ENCODE assay signal across 18 cellular contexts in the genomic region with DNA sequence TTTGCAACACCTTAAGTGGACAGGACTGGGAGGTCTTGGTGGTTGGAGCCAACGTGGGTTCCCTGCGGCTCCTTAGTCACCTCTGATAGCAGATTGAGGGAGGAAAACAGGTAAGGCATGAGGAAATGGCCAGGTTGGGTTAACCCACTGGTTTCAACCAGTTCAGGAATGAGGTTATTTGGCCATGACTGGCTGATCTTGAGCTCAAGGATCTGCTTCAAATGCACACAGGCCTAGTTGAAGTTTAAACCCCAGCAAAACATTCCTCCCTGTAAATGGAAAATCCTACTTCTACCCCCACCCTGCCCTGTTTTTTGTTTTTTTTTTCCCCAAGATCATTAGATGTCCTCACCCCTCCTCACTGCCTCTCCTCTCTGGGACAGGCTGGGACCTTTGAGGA. TPM values are rescaled to one million over a fixed set of nuclear protein-coding genes. Genes with fewer than 3 reads are reported as not detected.
A peak's percentile ranks its signal among the peaks of the same experiment; 100 is the strongest.
DNase-seq lines count a peak whose midpoint lies in the region; ATAC-seq, FAIRE-seq and TF ChIP-seq lines count a peak whose summit lies in the region.
"Had no signal": no experiment of that assay in that cellular context is flagged by ENCODE, and none has a peak within 500 bp of the region (broad histone marks: within the 10 kb centered on the region; RNA-seq: fewer than 3 reads in every experiment).

No MANE protein-coding gene starts in this region.

- DNase-seq in activated CD4-positive, alpha-beta T cell treated with anti-CD3 and anti-CD28 coated beads, Interleukin-2, amount 10 ng/mL, durations not matched to agents 7 days and 5 days = no peak
- no peak for DNase-seq in activated CD4-positive, alpha-beta T cell treated with anti-CD3 and anti-CD28 coated beads for 4 hours
- DNase-seq in T-helper 17 cell (no peak), kidney epithelial cell (ENCODE audit: low read depth) (peak; percentile 44), neural crest cell (ENCODE audit: low read depth, low spot score) (no peak), AG08395 (ENCODE audit: low spot score) (no peak), ureter (ENCODE audit: low spot score) (no peak), GM19239 (ENCODE audit: insufficient read length, low spot score) (no peak)
- DNase-seq: 8988T; CD8-positive, alpha-beta memory T cell; DMS153; NCI-H1105; NCI-H1694; NCI-H2227 treated with DMSO at 0.1 percent for 48 hours; NCI-H524 had no signal

- peaks cover 2% of the 10 kb centered on the region for H3K36me3 Mint-ChIP-seq in activated CD4-positive, alpha-beta T cell treated with anti-CD3 and anti-CD28 coated beads, Interleukin-2, amount 10 ng/mL, durations not matched to agents 7 days and 5 days (ENCODE audit: low read depth)
- H3K36me3 Mint-ChIP-seq in T-helper 17 cell (ENCODE audit: low read depth) = peaks cover 2% of the 10 kb centered on the region
- peaks cover 2% of the 10 kb centered on the region for H3K36me3 Mint-ChIP-seq in neural crest cell (ENCODE audit: low read depth)
- H3K36me3 Mint-ChIP-seq: IgD-negative memory B cell had no signal

- no peaks in the 10 kb centered on the region for H3K27me3 ChIP-seq in kidney epithelial cell (ENCODE audit: control insufficient read depth, insufficient read depth, low read length)
- H3K27me3 ChIP-seq: BLaER1 had no signal

- no peak overlapping the region for H3K4me3 Mint-ChIP-seq in activated CD4-positive, alpha-beta T cell treated with anti-CD3 and anti-CD28 coated beads, Interleukin-2, amount 10 ng/mL, durations not matched to agents 7 days and 5 days
- peak overlapping the region; percentile 61 for H3K4me3 Mint-ChIP-seq in T-helper 17 cell
- peak overlapping the region; percentile 39 for H3K4me3 Mint-ChIP-seq in neural crest cell

- CTCF ChIA-PET in activated CD4-positive, alpha-beta T cell treated with anti-CD3 and anti-CD28 coated beads, Interleukin-2, amount 10 ng/mL, durations not matched to agents 7 days and 5 days (lab: Charles Lee) = interaction anchor here (0.7 kb wide), 1 partner anchor 243 kb away, joined by 4 read pairs; no protein-coding TSS in a partner anchor

- FAIRE-seq in GM19239 (lab: Jason Lieb, UNC) = no peak

- H3K27me3 Mint-ChIP-seq in activated CD4-positive, alpha-beta T cell treated with anti-CD3 and anti-CD28 coated beads, Interleukin-2, amount 10 ng/mL, durations not matched to agents 7 days and 5 days = no peaks in the 10 kb centered on the region
- H3K27me3 Mint-ChIP-seq in T-helper 17 cell (peaks cover 16% of the 10 kb centered on the region), neural crest cell (ENCODE audit: low read depth) (no peaks in the 10 kb centered on the region)

- H3K4me1 Mint-ChIP-seq in activated CD4-positive, alpha-beta T cell treated with anti-CD3 and anti-CD28 coated beads, Interleukin-2, amount 10 ng/mL, durations not matched to agents 7 days and 5 days = peaks cover 16% of the 10 kb centered on the region
- peaks cover 12% of the 10 kb centered on the region for H3K4me1 Mint-ChIP-seq in T-helper 17 cell
- peaks cover 22% of the 10 kb centered on the region for H3K4me1 Mint-ChIP-seq in neural crest cell

- TF ChIP-seq CTCF in kidney epithelial cell (IDR thresholded peaks at IDR 0.05; ENCODE audit: insufficient read depth, low read length, poor library complexity, severe bottlenecking) (no peak), neural crest cell (conservative IDR thresholded peaks at IDR 0.05) (no peak)

- H3K27ac Mint-ChIP-seq in activated CD4-positive, alpha-beta T cell treated with anti-CD3 and anti-CD28 coated beads, Interleukin-2, amount 10 ng/mL, durations not matched to agents 7 days and 5 days = peak overlapping the region; percentile 64
- H3K27ac Mint-ChIP-seq in T-helper 17 cell = no peak overlapping the region
- H3K27ac Mint-ChIP-seq in neural crest cell (ENCODE audit: unreplicated experiment) = no peak overlapping the region

- POLR2A ChIA-PET in activated CD4-positive, alpha-beta T cell treated with anti-CD3 and anti-CD28 coated beads, Interleukin-2, amount 10 ng/mL, durations not matched to agents 7 days and 5 days (lab: Charles Lee) = no interaction called here

- H3K9me3 Mint-ChIP-seq in activated CD4-positive, alpha-beta T cell treated with anti-CD3 and anti-CD28 coated beads, Interleukin-2, amount 10 ng/mL, durations not matched to agents 7 days and 5 days = no peaks in the 10 kb centered on the region
- H3K9me3 Mint-ChIP-seq in neural crest cell = no peaks in the 10 kb centered on the region
- H3K9me3 Mint-ChIP-seq: CD8-positive, alpha-beta memory T cell had no signal

- H3K9me3 ChIP-seq in T-helper 17 cell (ENCODE audit: control insufficient read depth, low read length, poor library complexity, severe bottlenecking) = no peaks in the 10 kb centered on the region
- H3K9me3 ChIP-seq: BLaER1 had no signal

- no peaks in the 10 kb centered on the region for H3K36me3 ChIP-seq in kidney epithelial cell (ENCODE audit: control insufficient read depth, insufficient read depth, low read length)

- H3K4me3 ChIP-seq in kidney epithelial cell (ENCODE audit: low read depth, low read length) = no peak overlapping the region
- H3K4me3 ChIP-seq: BLaER1 had no signal

- no peak for ATAC-seq in T-helper 17 cell

RNA-seq across cellular contexts. Expression of a gene that starts 3.2 kb away (rescaled TPM):
- total RNA-seq in activated CD4-positive, alpha-beta T cell treated with anti-CD3 and anti-CD28 coated beads, Interleukin-2, amount 10 ng/mL, durations not matched to agents 7 days and 5 days = 10 to 100 TPM; 58.0 to 69.4 TPM
- total RNA-seq in T-helper 17 cell = 100 to 1,000 TPM; 105 to 107 TPM
- total RNA-seq in kidney epithelial cell = 30.5 and 31.8 TPM in 2 replicates
- 72.3 and 77.9 TPM in 2 replicates for total RNA-seq in neural crest cell
- 83.3 TPM for total RNA-seq in ureter

RNA-seq across cellular contexts. Expression of a gene that starts 25.8 kb away (rescaled TPM):
- 1 to 10 TPM in 1 of 2 experiments, under 1 TPM in 1; 0.37 to 1.4 TPM for total RNA-seq in activated CD4-positive, alpha-beta T cell treated with anti-CD3 and anti-CD28 coated beads, Interleukin-2, amount 10 ng/mL, durations not matched to agents 7 days and 5 days
- total RNA-seq in T-helper 17 cell (under 1 TPM in 1 of 2 donors, not detected in 1; 0.22 TPM), kidney epithelial cell (50.7 and 58.4 TPM in 2 replicates), neural crest cell (118 and 122 TPM in 2 replicates), ureter (13.2 TPM)
- total RNA-seq: LHCN-M2 had no signal
